Comparison of ENCODE assay signal across 14 cellular contexts in the genomic region with DNA sequence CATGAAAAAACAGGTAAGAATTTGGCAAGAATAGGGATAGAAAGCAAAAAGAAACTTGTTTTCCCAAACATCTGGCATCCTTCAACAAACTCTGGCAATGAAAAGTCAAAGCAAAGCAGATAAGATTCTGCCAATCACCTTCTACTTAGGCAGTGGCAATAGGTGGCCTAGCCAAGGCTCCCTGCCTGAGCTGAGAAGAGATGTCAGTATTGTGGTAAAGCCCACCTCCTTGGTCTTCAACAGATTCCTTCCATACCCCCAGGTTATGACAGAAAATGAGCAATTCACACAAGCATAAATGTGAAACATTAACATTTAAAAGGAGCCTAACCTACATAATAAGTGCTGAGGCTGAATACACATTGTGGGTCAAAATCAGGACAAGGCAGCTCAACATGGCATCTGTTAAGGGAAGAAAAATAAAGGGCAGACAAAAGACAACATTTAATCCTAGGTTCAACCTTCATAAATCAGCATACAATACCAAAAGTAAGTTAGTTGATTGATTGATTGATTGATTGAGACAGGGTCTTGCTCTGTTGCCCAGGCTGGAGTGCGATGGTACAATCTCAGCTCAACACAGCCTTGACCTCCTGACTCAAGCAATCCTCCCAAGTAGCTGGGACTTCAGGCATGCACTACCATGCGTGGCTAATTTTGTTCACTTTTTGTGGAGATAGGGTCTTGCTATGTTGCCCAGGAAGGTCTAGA.
DNase-seq lines count a peak whose midpoint lies in the region; ATAC-seq and TF ChIP-seq lines count a peak whose summit lies in the region.
"Had no signal": no experiment of that assay in that cellular context is flagged by ENCODE, and none has a peak within 500 bp of the region (broad histone marks: within the 10 kb centered on the region; RNA-seq: fewer than 3 reads in every experiment).

No MANE protein-coding gene starts in this region.

- peak overlapping the region; percentile 19 for H3K27ac ChIP-seq in lower lobe of right lung
- H3K27ac ChIP-seq in naive thymus-derived CD4-positive, alpha-beta T cell (ENCODE audit: low read depth, low read length) = no peak overlapping the region
- H3K27ac ChIP-seq: pancreas had no signal

- H3K36me3 ChIP-seq in lower lobe of right lung = no peaks in the 10 kb centered on the region
- H3K36me3 ChIP-seq in naive thymus-derived CD4-positive, alpha-beta T cell (ENCODE audit: control insufficient read depth in 2 of 3, insufficient read depth in 3 of 3, low read length in 3 of 3) = no peaks in the 10 kb centered on the region
- H3K36me3 ChIP-seq: pancreas, SJCRH30 had no signal

- no peak overlapping the region for H3K4me3 ChIP-seq in lower lobe of right lung
- no peak overlapping the region for H3K4me3 ChIP-seq in naive thymus-derived CD4-positive, alpha-beta T cell (ENCODE audit: low read length)
- H3K4me3 ChIP-seq: pancreas, SJCRH30 had no signal

- peak; percentile 5 for ATAC-seq in GM18868 (IDR thresholded peaks at IDR 0.05; ENCODE audit: unreplicated experiment)
- peak; percentile 15 for ATAC-seq in GM21786 (IDR thresholded peaks at IDR 0.05; ENCODE audit: unreplicated experiment)
- ATAC-seq in HG03196 (IDR thresholded peaks at IDR 0.05; ENCODE audit: unreplicated experiment) = peak; percentile 22
- ATAC-seq in lower lobe of right lung = no peak
- no peak for ATAC-seq in naive thymus-derived CD4-positive, alpha-beta T cell
- ATAC-seq: HCT116; stimulated activated naive CD8-positive, alpha-beta T cell treated with anti-CD3 and anti-CD28 coated beads, Interleukin-15, amount 100 ng/mL, for 72 hours had no signal

- CTCF ChIA-PET in naive thymus-derived CD4-positive, alpha-beta T cell (lab: Charles Lee) = interaction anchor here (1.3 kb wide), 1 partner anchor 10 kb away, joined by 4 read pairs; no protein-coding TSS in a partner anchor

- in situ Hi-C loops in GM13976 (cut with MboI; ENCODE audit: low sequenced_read_pairs, unreplicated experiment) = loop anchor here (25.0 kb wide), 2 partner anchors 390 to 535 kb away; no protein-coding TSS in a partner anchor

- POLR2A ChIA-PET in naive thymus-derived CD4-positive, alpha-beta T cell (lab: Charles Lee) = interaction anchor here (0.6 kb wide), 1 partner anchor 1770 kb away, joined by 3 read pairs; no protein-coding TSS in a partner anchor

- intact Hi-C loops in lower lobe of right lung (cut with DNase I) = no loop called here
- intact Hi-C loops in naive thymus-derived CD4-positive, alpha-beta T cell (cut with micrococcal nuclease) = no loop called here

- H3K4me1 ChIP-seq in lower lobe of right lung = peaks cover 26% of the 10 kb centered on the region
- H3K4me1 ChIP-seq in naive thymus-derived CD4-positive, alpha-beta T cell (ENCODE audit: control insufficient read depth in 2 of 2, insufficient read depth in 2 of 2, low read length in 2 of 2) = no peaks in the 10 kb centered on the region

- H3K27ac Mint-ChIP-seq in naive thymus-derived CD4-positive, alpha-beta T cell = peak overlapping the region in 1 of 9 donors; percentile 11
- H3K27ac Mint-ChIP-seq: stimulated activated naive CD8-positive, alpha-beta T cell treated with anti-CD3 and anti-CD28 coated beads, Interleukin-15, amount 100 ng/mL, for 72 hours had no signal

- H3K4me1 Mint-ChIP-seq in naive thymus-derived CD4-positive, alpha-beta T cell = peaks cover 3 to 75% (median 60%) of the 10 kb centered on the region in 7 donors

- no peak overlapping the region for H3K4me3 Mint-ChIP-seq in naive thymus-derived CD4-positive, alpha-beta T cell
- H3K4me3 Mint-ChIP-seq: CD4-positive, alpha-beta memory T cell; stimulated activated naive CD8-positive, alpha-beta T cell treated with anti-CD3 and anti-CD28 coated beads, Interleukin-15, amount 100 ng/mL, for 72 hours had no signal

- H3K27me3 Mint-ChIP-seq in naive thymus-derived CD4-positive, alpha-beta T cell = no peaks in the 10 kb centered on the region
- H3K27me3 Mint-ChIP-seq: CD4-positive, alpha-beta memory T cell; stimulated activated naive CD8-positive, alpha-beta T cell treated with anti-CD3 and anti-CD28 coated beads, Interleukin-15, amount 100 ng/mL, for 72 hours had no signal

- no peaks in the 10 kb centered on the region for H3K27me3 ChIP-seq in lower lobe of right lung (ENCODE audit: low read depth)
- no peaks in the 10 kb centered on the region for H3K27me3 ChIP-seq in naive thymus-derived CD4-positive, alpha-beta T cell (ENCODE audit: control insufficient read depth in 2 of 2, insufficient read depth in 2 of 2, low read length in 2 of 2)
- H3K27me3 ChIP-seq: pancreas, SJCRH30 had no signal

- peaks cover 0 to 6% (median 0%) of the 10 kb centered on the region in 11 donors for H3K9me3 Mint-ChIP-seq in naive thymus-derived CD4-positive, alpha-beta T cell
- H3K9me3 Mint-ChIP-seq: stimulated activated naive CD8-positive, alpha-beta T cell treated with anti-CD3 and anti-CD28 coated beads, Interleukin-15, amount 100 ng/mL, for 72 hours had no signal

- no peak for TF ChIP-seq CTCF in lower lobe of right lung (IDR thresholded peaks at IDR 0.05)
- TF ChIP-seq CTCF in GM13976 (IDR thresholded peaks at IDR 0.05; ENCODE audit: borderline replicate concordance, control extremely low read depth, extremely low read depth, insufficient read depth, missing control alignments) = no peak

- peaks cover 0 to 36% (median 19%) of the 10 kb centered on the region in 5 donors for H3K36me3 Mint-ChIP-seq in naive thymus-derived CD4-positive, alpha-beta T cell

- DNase-seq in lower lobe of right lung (no peak), GM13976 (ENCODE audit: low spot score) (no peak), NCI-H526 (lab: John Stamatoyannopoulos, UW) (no peak), HCEC 1CT (no peak)
- DNase-seq in naive thymus-derived CD4-positive, alpha-beta T cell = no peak
- DNase-seq: CD4-positive, alpha-beta memory T cell; NCI-H524 treated with DMSO at 0.1 percent for 48 hours; pancreas; SJCRH30; stimulated activated naive CD8-positive, alpha-beta T cell treated with anti-CD3 and anti-CD28 coated beads, Interleukin-15, amount 100 ng/mL, for 72 hours had no signal

- H3K9me3 ChIP-seq in lower lobe of right lung = no peaks in the 10 kb centered on the region
- no peaks in the 10 kb centered on the region for H3K9me3 ChIP-seq in naive thymus-derived CD4-positive, alpha-beta T cell (ENCODE audit: control insufficient read depth in 2 of 3, low read length in 3 of 3)
- H3K9me3 ChIP-seq: pancreas, SJCRH30 had no signal

Comparison
In these comparisons a context has a peak if more than half of its experiments do, and no peak if none do; other contexts are left out.
1. ATAC-seq: peak in GM18868 (single experiment), GM21786 (single experiment) and HG03196 (single experiment); none in lower lobe of right lung (0 of 2) and naive thymus-derived CD4-positive, alpha-beta T cell (single experiment).